In genomic region chr15:85276508-85276907, GRCh38 we compare ENCODE assay signal across 28 cellular contexts.
"Had no signal": no experiment of that assay in that cellular context is flagged by ENCODE, and none has a peak within 500 bp of the region (broad histone marks: within the 10 kb centered on the region; RNA-seq: fewer than 3 reads in every experiment).

No MANE protein-coding gene starts in this region.

- H3K27me3 ChIP-seq: ascending aorta, MG63, Peyer's patch had no signal

- H3K27ac ChIP-seq: ascending aorta, Peyer's patch, RWPE1, VCaP had no signal

- DNase-seq: activated B cell treated with CpG ODN at 0.5 μM for 24 hours; activated CD4-positive, alpha-beta T cell treated with anti-CD3 and anti-CD28 coated beads for 1 hour; activated CD4-positive, alpha-beta T cell treated with anti-CD3 and anti-CD28 coated beads, Interleukin-2, amount 10 ng/mL, durations not matched to agents 24 days and 14 days; activated CD4-positive, alpha-beta T cell treated with anti-CD3 and anti-CD28 coated beads, Interleukin-2, amount 50 U/mL, for 4 hours; activated CD8-positive, alpha-beta T cell treated with anti-CD3 and anti-CD28 coated beads, Interleukin-2, amount 10 ng/mL, durations not matched to agents 7 days and 5 days; activated gamma-delta T cell; activated naive CD4-positive, alpha-beta T cell treated with Interleukin-2 at 50 U/mL for 16 hours; activated naive CD8-positive, alpha-beta T cell treated with anti-CD3 and anti-CD28 coated beads, Interleukin-2, amount 10 ng/mL, durations not matched to agents 7 days and 5 days; activated T-cell treated with anti-CD3 and anti-CD28 coated beads, Interleukin-2, amount 50 U/mL, for 24 hours; amygdala; MG63; NCI-H1092; NCI-H1436 treated with DMSO at 0.1 percent for 48 hours; NCI-H1694 treated with DMSO at 0.1 percent for 48 hours; NCI-H2029; NCI-H345; NCI-H524 treated with DMSO at 0.1 percent for 48 hours; Peyer's patch; SIG-M5; SW 1271; T-helper 1 cell; T-helper 2 cell; T-helper 9 cell had no signal

- H3K36me3 ChIP-seq: ascending aorta, MG63, Peyer's patch had no signal

- H3K4me3 ChIP-seq: ascending aorta, K562, MG63, Peyer's patch had no signal

- ATAC-seq: activated CD8-positive, alpha-beta T cell treated with anti-CD3 and anti-CD28 coated beads, Interleukin-2, amount 10 ng/mL, durations not matched to agents 7 days and 5 days; K562; Right ventricle myocardium inferior had no signal

- H3K4me1 ChIP-seq: ascending aorta, Peyer's patch had no signal

- H3K9me3 ChIP-seq: ascending aorta, Peyer's patch had no signal
